22 cellular contexts compared by ENCODE assay signal in genomic region chr11:115407496-115407895, GRCh38.
"Had no signal": no experiment of that assay in that cellular context is flagged by ENCODE, and none has a peak within 500 bp of the region (broad histone marks: within the 10 kb centered on the region; RNA-seq: fewer than 3 reads in every experiment).

No MANE protein-coding gene starts in this region.

- ATAC-seq: Panc1, PC-3 had no signal

- H3K4me1 ChIP-seq: SJSA1 had no signal

- H3K9me3 ChIP-seq: MG63, SJSA1 had no signal

- DNase-seq: Karpas-422; KG1; MG63; NCI-H1092; NCI-H1105 treated with DMSO at 0.1 percent for 48 hours; NCI-H1417 treated with DMSO at 0.1 percent for 48 hours; NCI-H146; NCI-H187; NCI-H2029; NCI-H2081 treated with DMSO at 0.1 percent for 48 hours; NCI-H2171; NCI-H226; NCI-H510A; NCI-H524 treated with DMSO at 0.1 percent for 48 hours; NCI-H774; NK-92 treated with Interleukin-12 subunit alpha and Interleukin-12 subunit beta, amount 100 ng/mL, for 24 hours; PC-3; SHP77 treated with DMSO at 0.1 percent for 48 hours had no signal

- H3K4me3 ChIP-seq: MG63, SJSA1, SK-N-MC had no signal

- H3K36me3 ChIP-seq: MG63, SJSA1 had no signal

- H3K27me3 ChIP-seq: MG63, SJSA1 had no signal

- H3K27ac ChIP-seq: RWPE1, SJSA1, SK-N-MC had no signal
